In the genomic region with DNA sequence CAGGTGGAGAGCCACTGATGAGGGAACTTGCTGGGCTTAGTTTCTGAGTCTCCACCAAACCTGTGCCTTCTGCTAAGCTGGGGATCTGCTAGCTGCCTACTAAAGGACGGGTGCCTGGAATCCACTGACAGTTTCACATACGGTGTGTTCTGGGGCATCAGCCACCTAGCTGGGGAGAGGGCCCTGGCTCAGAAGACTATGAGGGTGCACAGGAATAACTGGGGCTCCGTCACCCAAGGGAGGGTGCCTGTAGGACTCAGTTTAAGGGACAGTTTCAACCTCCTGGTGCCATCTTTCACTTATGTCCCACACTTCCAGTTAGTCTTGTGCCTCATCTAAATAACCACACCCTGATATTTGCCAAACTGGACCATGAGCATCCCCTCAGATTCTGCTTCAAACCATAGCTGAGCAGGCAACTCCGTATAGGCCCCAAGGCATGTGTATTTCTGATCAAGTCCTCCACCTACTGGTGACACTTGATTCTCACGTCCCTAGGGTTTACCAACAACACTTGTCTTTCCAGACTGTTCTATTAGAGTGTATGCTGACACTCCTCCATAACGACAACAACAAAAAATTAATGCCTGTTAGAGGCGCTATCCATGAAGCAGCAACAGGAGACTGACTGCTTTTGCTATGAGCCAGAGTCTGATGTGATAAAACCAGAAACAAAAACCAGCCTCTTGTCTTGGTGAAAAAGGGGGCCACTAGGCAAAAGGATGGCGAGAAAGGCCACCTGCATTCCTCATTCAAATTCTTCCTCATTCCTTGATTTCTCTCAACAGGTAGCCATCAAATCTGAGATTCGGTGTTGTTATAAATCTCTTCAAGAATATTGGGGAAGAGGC, we compare ENCODE assay signal across 8 cellular contexts. TPM values are rescaled to one million over a fixed set of nuclear protein-coding genes. Genes with fewer than 3 reads are reported as not detected.
A peak's percentile ranks its signal among the peaks of the same experiment; 100 is the strongest.
DNase-seq lines count a peak whose midpoint lies in the region; ATAC-seq, FAIRE-seq and TF ChIP-seq lines count a peak whose summit lies in the region.

No MANE protein-coding gene starts in this region.

- peaks cover 5% of the 10 kb centered on the region for H3K9me3 ChIP-seq in CD4-positive, alpha-beta T cell (ENCODE audit: control insufficient read depth, low read length)

- no peak for FAIRE-seq in urothelium cell line (lab: Jason Lieb, UNC)

- CTCF ChIA-PET in CD4-positive, alpha-beta T cell (lab: Charles Lee): interaction anchor here (0.6 kb wide), 2 partner anchors 54 to 171 kb away, joined by 3 read pairs; no protein-coding TSS in a partner anchor

- no peaks in the 10 kb centered on the region for H3K4me1 Mint-ChIP-seq in CD4-positive, alpha-beta T cell (ENCODE audit: low read depth)
- peaks cover 3% of the 10 kb centered on the region for H3K4me1 Mint-ChIP-seq in T-helper 2 cell treated with Interferon-gamma antibody and Interleukin-4, amounts not matched to agents 5 μg/mL and 100 μg/mL, for 36 hours (ENCODE audit: low read depth)
- no peaks in the 10 kb centered on the region for H3K4me1 Mint-ChIP-seq in effector memory CD8-positive, alpha-beta T cell (ENCODE audit: low read depth in 2 of 2)
- no peaks in the 10 kb centered on the region for H3K4me1 Mint-ChIP-seq in memory B cell

- no peaks in the 10 kb centered on the region for H3K36me3 Mint-ChIP-seq in CD4-positive, alpha-beta T cell (ENCODE audit: low read depth)
- no peaks in the 10 kb centered on the region for H3K36me3 Mint-ChIP-seq in T-helper 2 cell treated with Interferon-gamma antibody and Interleukin-4, amounts not matched to agents 5 μg/mL and 100 μg/mL, for 36 hours (ENCODE audit: low read depth)
- H3K36me3 Mint-ChIP-seq in effector memory CD8-positive, alpha-beta T cell (ENCODE audit: insufficient read depth): no peaks in the 10 kb centered on the region
- peaks cover 4% of the 10 kb centered on the region for H3K36me3 Mint-ChIP-seq in memory B cell

- intact Hi-C loops in CD4-positive, alpha-beta T cell (cut with DNase I, micrococcal nuclease): loop anchor here (1.0 to 10.0 kb wide), 3 partner anchors 52 to 173 kb away; a partner anchor contains a TSS

- H3K27me3 ChIP-seq in CD4-positive, alpha-beta T cell (ENCODE audit: control insufficient read depth, insufficient read depth, low read length): no peaks in the 10 kb centered on the region

- H3K27me3 Mint-ChIP-seq in CD4-positive, alpha-beta T cell: peaks cover 8% of the 10 kb centered on the region
- peaks cover 8% of the 10 kb centered on the region for H3K27me3 Mint-ChIP-seq in T-helper 2 cell treated with Interferon-gamma antibody and Interleukin-4, amounts not matched to agents 5 μg/mL and 100 μg/mL, for 36 hours (ENCODE audit: low read depth)
- peaks cover 5 to 9% of the 10 kb centered on the region in 2 donors for H3K27me3 Mint-ChIP-seq in effector memory CD8-positive, alpha-beta T cell
- H3K27me3 Mint-ChIP-seq in memory B cell: peaks cover 5% of the 10 kb centered on the region

- DNase-seq in CD4-positive, alpha-beta T cell: peak in 5 of 10 experiments; percentile 3 to 10 (median 5)
- peak; percentile 22 for DNase-seq in NCI-H1417 treated with DMSO at 0.1 percent for 48 hours (lab: John Stamatoyannopoulos, UW)
- peak; percentile 16 for DNase-seq in T-helper 2 cell treated with Interferon-gamma antibody and Interleukin-4, amounts not matched to agents 5 μg/mL and 100 μg/mL, for 36 hours (ENCODE audit: low spot score)
- peak in 2 of 3 experiments; percentile 11 to 19 for DNase-seq in effector memory CD8-positive, alpha-beta T cell
- DNase-seq in memory B cell (ENCODE audit: low spot score in 2 of 2): peak; percentile 25
- peak; percentile 51 for DNase-seq in urothelium cell line (ENCODE audit: low spot score)

- POLR2A ChIA-PET in CD4-positive, alpha-beta T cell (lab: Charles Lee): interaction anchor here (1.2 kb wide), 1 partner anchor 55 kb away, joined by 6 read pairs; a partner anchor contains a TSS

- TF ChIP-seq CTCF in CD4-positive, alpha-beta T cell (IDR thresholded peaks at IDR 0.05): peak; percentile 65

- H3K9me3 Mint-ChIP-seq in CD4-positive, alpha-beta T cell: no peaks in the 10 kb centered on the region
- H3K9me3 Mint-ChIP-seq in T-helper 2 cell treated with Interferon-gamma antibody and Interleukin-4, amounts not matched to agents 5 μg/mL and 100 μg/mL, for 36 hours: no peaks in the 10 kb centered on the region
- no peaks in the 10 kb centered on the region for H3K9me3 Mint-ChIP-seq in effector memory CD8-positive, alpha-beta T cell
- no peaks in the 10 kb centered on the region for H3K9me3 Mint-ChIP-seq in memory B cell

- ATAC-seq in CD4-positive, alpha-beta T cell (ENCODE audit: poor library complexity): peak; percentile 74
- ATAC-seq in GM18868 (IDR thresholded peaks at IDR 0.05; ENCODE audit: unreplicated experiment) (peak; percentile 63), memory B cell (ENCODE audit: low read depth) (peak; percentile 71), GM18870 (IDR thresholded peaks at IDR 0.05; ENCODE audit: unreplicated experiment) (no peak)
- no peak for ATAC-seq in effector memory CD8-positive, alpha-beta T cell (replicated peaks)

- no peak overlapping the region for H3K27ac ChIP-seq in CD4-positive, alpha-beta T cell (ENCODE audit: low read depth, low read length)

- H3K27ac Mint-ChIP-seq in CD4-positive, alpha-beta T cell: no peak overlapping the region
- no peak overlapping the region for H3K27ac Mint-ChIP-seq in T-helper 2 cell treated with Interferon-gamma antibody and Interleukin-4, amounts not matched to agents 5 μg/mL and 100 μg/mL, for 36 hours
- H3K27ac Mint-ChIP-seq in effector memory CD8-positive, alpha-beta T cell: no peak overlapping the region
- no peak overlapping the region for H3K27ac Mint-ChIP-seq in memory B cell

- H3K4me3 Mint-ChIP-seq in CD4-positive, alpha-beta T cell: no peak overlapping the region
- H3K4me3 Mint-ChIP-seq in T-helper 2 cell treated with Interferon-gamma antibody and Interleukin-4, amounts not matched to agents 5 μg/mL and 100 μg/mL, for 36 hours: no peak overlapping the region
- no peak overlapping the region for H3K4me3 Mint-ChIP-seq in effector memory CD8-positive, alpha-beta T cell
- H3K4me3 Mint-ChIP-seq in memory B cell: no peak overlapping the region

RNA-seq across cellular contexts. Expression of a gene that starts 55.0 kb away (rescaled TPM):
- total RNA-seq in CD4-positive, alpha-beta T cell: 10 to 100 TPM; 48.7 to 51.5 TPM

Comparison
In these comparisons a context has a peak if more than half of its experiments do, and no peak if none do; other contexts are left out.
1. ATAC-seq: peak in CD4-positive, alpha-beta T cell (single experiment), GM18868 (single experiment) and memory B cell (single experiment); none in effector memory CD8-positive, alpha-beta T cell (single experiment) and GM18870 (single experiment).